Comparison of ENCODE assay signal across 10 cellular contexts in genomic region chrX:125203379-125203736, GRCh38.
DNase-seq lines count a peak whose midpoint lies in the region; ATAC-seq and TF ChIP-seq lines count a peak whose summit lies in the region.
"Had no signal": no experiment of that assay in that cellular context is flagged by ENCODE, and none has a peak within 500 bp of the region (broad histone marks: within the 10 kb centered on the region; RNA-seq: fewer than 3 reads in every experiment).

No MANE protein-coding gene starts in this region.

- peak; percentile 32 for DNase-seq in D341Med (ENCODE audit: low spot score)
- peak; percentile 37 for DNase-seq in NCI-H748 treated with DMSO at 0.1 percent for 48 hours (lab: John Stamatoyannopoulos, UW)
- no peak for DNase-seq in esophagus muscularis mucosa (ENCODE audit: extremely low spot score)
- DNase-seq in psoas muscle, result peak; percentile 15 to 55
- DNase-seq in cerebellar nuclear complex (lab: John Stamatoyannopoulos, UW), result no peak
- no peak for DNase-seq in AML-193 (lab: John Stamatoyannopoulos, UW)
- DNase-seq: RPMI8226 had no signal

- no CpG with 5 or more reads among the region's 25 CpGs for WGBS in esophagus muscularis mucosa
- 1 to 25% (median 1%) methylated on average over 14 to 25 of the region's 25 CpGs for WGBS in psoas muscle, 3 donors

- no peak for TF ChIP-seq EP300 in esophagus muscularis mucosa (IDR thresholded peaks at IDR 0.05)

- H3K4me1 ChIP-seq in esophagus muscularis mucosa (no peaks in the 10 kb centered on the region), psoas muscle (no peaks in the 10 kb centered on the region)

- TF ChIP-seq POLR2A in esophagus muscularis mucosa (IDR thresholded peaks at IDR 0.05; ENCODE audit: low read depth), result no peak

- H3K9me3 ChIP-seq in esophagus muscularis mucosa, result no peaks in the 10 kb centered on the region
- H3K9me3 ChIP-seq in psoas muscle, result no peaks in the 10 kb centered on the region

- H3K36me3 ChIP-seq in esophagus muscularis mucosa, result no peaks in the 10 kb centered on the region
- no peaks in the 10 kb centered on the region for H3K36me3 ChIP-seq in psoas muscle (ENCODE audit: insufficient read depth in 1 of 2, low read depth in 1 of 2)

- intact Hi-C loops in esophagus muscularis mucosa (cut with DNase I) (no loop called here), psoas muscle (cut with DNase I) (no loop called here)

- H3K27ac ChIP-seq in esophagus muscularis mucosa (replicated peaks in 1 of 4) (peak overlapping the region; percentile 79 to 85 (median 80)), psoas muscle (no peak overlapping the region)

- H3K4me3 ChIP-seq in esophagus muscularis mucosa (peak overlapping the region; percentile 54 to 62 (median 60)), psoas muscle (peak overlapping the region; percentile 49)

- peak in 1 of 4 donors; percentile 16 for ATAC-seq in psoas muscle
- ATAC-seq in GM21576 (IDR thresholded peaks at IDR 0.05; ENCODE audit: unreplicated experiment), result no peak
- no peak for ATAC-seq in HG03378 (IDR thresholded peaks at IDR 0.05; ENCODE audit: unreplicated experiment)
- ATAC-seq: left colon had no signal

- no peak for TF ChIP-seq CTCF in esophagus muscularis mucosa (IDR thresholded peaks at IDR 0.05)
- no peak for TF ChIP-seq CTCF in psoas muscle (IDR thresholded peaks at IDR 0.05)

- H3K27me3 ChIP-seq in esophagus muscularis mucosa (no peaks in the 10 kb centered on the region), psoas muscle (ENCODE audit: insufficient read depth in 3 of 3, low read length in 2 of 3) (peaks cover 0 to 49% (median 0%) of the 10 kb centered on the region in 3 donors)

Comparison
In these comparisons a context has a peak if more than half of its experiments do, and no peak if none do; other contexts are left out.
1. DNase-seq: peak in D341Med (single experiment), NCI-H748 treated with DMSO at 0.1 percent for 48 hours (single experiment) and psoas muscle (2 of 2); none in esophagus muscularis mucosa (single experiment), cerebellar nuclear complex (0 of 2) and AML-193 (0 of 2).